In the genomic region with DNA sequence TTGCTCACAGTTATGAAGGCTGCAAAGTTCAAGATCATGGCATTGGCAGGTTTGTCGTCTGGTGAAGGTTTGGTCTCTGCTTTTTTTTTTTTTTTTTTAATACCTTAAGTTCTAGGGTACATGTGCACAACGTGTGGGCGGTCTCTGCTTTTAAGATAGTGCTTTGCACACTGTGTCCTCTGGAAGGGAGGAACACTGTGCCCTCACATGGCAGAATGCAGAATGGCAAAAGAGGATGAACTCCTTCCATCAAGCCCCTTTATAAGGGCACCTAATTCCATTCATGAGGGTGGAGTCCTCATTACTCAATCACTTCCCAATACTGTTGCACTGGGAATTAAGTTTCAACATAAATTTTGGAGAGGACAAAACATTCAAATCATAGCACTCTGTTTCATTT, we compare ENCODE assay signal across 22 cellular contexts.
A peak's percentile ranks its signal among the peaks of the same experiment; 100 is the strongest.
DNase-seq lines count a peak whose midpoint lies in the region; ATAC-seq and TF ChIP-seq lines count a peak whose summit lies in the region.
"Had no signal": no experiment of that assay in that cellular context is flagged by ENCODE, and none has a peak within 500 bp of the region (broad histone marks: within the 10 kb centered on the region; RNA-seq: fewer than 3 reads in every experiment).

No MANE protein-coding gene starts in this region.

- no peaks in the 10 kb centered on the region for H4K20me1 ChIP-seq in Karpas-422 (ENCODE audit: insufficient read depth, low read depth, low read length)

- H3K4me1 Mint-ChIP-seq in MCF 10A (ENCODE audit: insufficient read depth, unreplicated experiment) (no peaks in the 10 kb centered on the region), WTC11 (no peaks in the 10 kb centered on the region)
- H3K4me1 Mint-ChIP-seq: immature natural killer cell had no signal

- H3K4me3 ChIP-seq in breast epithelium: no peak overlapping the region
- no peak overlapping the region for H3K4me3 ChIP-seq in Karpas-422 (ENCODE audit: low read length)
- H3K4me3 ChIP-seq: lower lobe of right lung, pancreas, SJSA1 had no signal

- peaks cover 0 to 16% of the 10 kb centered on the region in 2 donors for H3K27me3 ChIP-seq in breast epithelium
- H3K27me3 ChIP-seq in Karpas-422 (ENCODE audit: low read length): no peaks in the 10 kb centered on the region
- H3K27me3 ChIP-seq: SJSA1 had no signal

- H3K4me3 Mint-ChIP-seq in MCF 10A (ENCODE audit: unreplicated experiment): no peak overlapping the region
- no peak overlapping the region for H3K4me3 Mint-ChIP-seq in WTC11
- H3K4me3 Mint-ChIP-seq: immature natural killer cell had no signal

- no peak overlapping the region for H2AFZ ChIP-seq in Karpas-422 (ENCODE audit: low read length)

- ATAC-seq in WTC11: peak; percentile 72; the same call in 1 of the 2 replicates
- ATAC-seq in HG03439 (IDR thresholded peaks at IDR 0.05; ENCODE audit: unreplicated experiment): no peak
- ATAC-seq in HG02852 (IDR thresholded peaks at IDR 0.05; ENCODE audit: unreplicated experiment): no peak
- no peak for ATAC-seq in HG03457 (IDR thresholded peaks at IDR 0.05; ENCODE audit: unreplicated experiment)
- ATAC-seq: lower lobe of right lung, pancreas had no signal

- TF ChIP-seq POLR2A in breast epithelium (IDR thresholded peaks at IDR 0.05): no peak

- H3K9me3 ChIP-seq in breast epithelium (no peaks in the 10 kb centered on the region), Karpas-422 (ENCODE audit: low read length) (no peaks in the 10 kb centered on the region)
- H3K9me3 ChIP-seq: lower lobe of right lung, pancreas, SJSA1 had no signal

- DNase-seq in MCF 10A (ENCODE audit: unreplicated experiment): peak; percentile 5
- DNase-seq in breast epithelium (ENCODE audit: low spot score in 2 of 2): no peak
- peak; percentile 64 for DNase-seq in Karpas-422
- DNase-seq in WTC11 (ENCODE audit: low spot score): peak; percentile 14
- no peak for DNase-seq in activated T-cell treated with anti-CD3 and anti-CD28 coated beads, Interleukin-2, amount 50 U/mL, for 48 hours
- DNase-seq: activated CD4-positive, alpha-beta T cell treated with anti-CD3 and anti-CD28 coated beads for 1 hour; activated CD8-positive, alpha-beta memory T cell treated with anti-CD3 and anti-CD28 coated beads, Interleukin-2, amount 50 U/mL, for 4 hours; activated gamma-delta T cell; COR-L47; effector memory CD4-positive, alpha-beta T cell; head of caudate nucleus; immature natural killer cell; lower lobe of right lung; NCI-H1436 treated with DMSO at 0.1 percent for 48 hours; NCI-H446; pancreas; stimulated activated CD4-positive, alpha-beta T cell treated with anti-CD3 and anti-CD28 coated beads, Interleukin-2, amount 100 ng/mL, for 24 hours; T-helper 9 cell had no signal

- H3K4me2 ChIP-seq in Karpas-422 (ENCODE audit: low read depth, low read length, poor library complexity, severe bottlenecking): no peak overlapping the region

- BruUV-seq in MCF 10A (replicated peaks; lab: Mats Ljungman, UMichigan): no TSS peak

- no peaks in the 10 kb centered on the region for H3K9me3 Mint-ChIP-seq in MCF 10A (ENCODE audit: unreplicated experiment)
- no peaks in the 10 kb centered on the region for H3K9me3 Mint-ChIP-seq in WTC11

- no peaks in the 10 kb centered on the region for H3K79me2 ChIP-seq in Karpas-422 (ENCODE audit: low read length)

- H3K4me1 ChIP-seq in breast epithelium (no peaks in the 10 kb centered on the region), Karpas-422 (ENCODE audit: low read length) (peaks cover 5% of the 10 kb centered on the region; the same call in 1 of the 2 replicates)
- H3K4me1 ChIP-seq: lower lobe of right lung, pancreas, SJSA1 had no signal

- intact Hi-C loops in MCF 10A (cut with micrococcal nuclease): no loop called here
- intact Hi-C loops in breast epithelium (cut with DNase I; ENCODE audit: low total_unique reads): no loop called here

- CTCF ChIA-PET in MCF 10A (lab: Yijun Ruan, JAX) (no interaction called here), WTC11 (lab: Charles Lee) (interaction anchor here (0.7 kb wide), 1 partner anchor 101 kb away, joined by 4 read pairs; the partner anchor contains the start of gene GLRA2)

- H3K27me3 Mint-ChIP-seq in MCF 10A (ENCODE audit: insufficient read depth, unreplicated experiment) (peaks cover 42% of the 10 kb centered on the region), WTC11 (ENCODE audit: low read depth) (no peaks in the 10 kb centered on the region)

- no peak for TF ChIP-seq CTCF in MCF 10A (IDR thresholded peaks at IDR 0.05; ENCODE audit: unreplicated experiment)
- no peak for TF ChIP-seq CTCF in breast epithelium (IDR thresholded peaks at IDR 0.05)
- TF ChIP-seq CTCF in WTC11 (IDR thresholded peaks at IDR 0.05): no peak

- POLR2A ChIA-PET in MCF 10A (lab: Yijun Ruan, JAX) (interaction anchor here (0.6 kb wide), 1 partner anchor 848 kb away, joined by 4 read pairs; no protein-coding TSS in a partner anchor), WTC11 (lab: Charles Lee) (no interaction called here)

- H3K9me2 ChIP-seq in Karpas-422 (replicated peaks; ENCODE audit: insufficient read depth, low read length): no peaks in the 10 kb centered on the region

- H3K36me3 Mint-ChIP-seq in MCF 10A (ENCODE audit: insufficient read depth, unreplicated experiment): no peaks in the 10 kb centered on the region
- H3K36me3 Mint-ChIP-seq in WTC11: no peaks in the 10 kb centered on the region
- H3K36me3 Mint-ChIP-seq: immature natural killer cell had no signal

- H3K36me3 ChIP-seq in breast epithelium: no peaks in the 10 kb centered on the region
- H3K36me3 ChIP-seq in Karpas-422 (ENCODE audit: insufficient read depth, low read length): no peaks in the 10 kb centered on the region
- H3K36me3 ChIP-seq: lower lobe of right lung, pancreas, SJSA1 had no signal

- no peak overlapping the region for H3K9ac ChIP-seq in Karpas-422 (ENCODE audit: low read length)

- no peak overlapping the region for H3K27ac ChIP-seq in breast epithelium
- H3K27ac ChIP-seq in Karpas-422 (ENCODE audit: low read length): no peak overlapping the region
- H3K27ac ChIP-seq: lower lobe of right lung, pancreas, SJSA1 had no signal

- H3K27ac Mint-ChIP-seq in MCF 10A (ENCODE audit: low read depth, unreplicated experiment): no peak overlapping the region
- no peak overlapping the region for H3K27ac Mint-ChIP-seq in WTC11
- H3K27ac Mint-ChIP-seq: immature natural killer cell had no signal

TF ChIP-seq in WTC11, 78 proteins besides CTCF, POLR2A, EP300 and RAD21:
- TF ChIP-seq FOXP1 (CRISPR knock-in tag; IDR thresholded peaks at IDR 0.05; ENCODE audit: borderline replicate concordance) (no peak), FOXK1 (CRISPR knock-in tag; IDR thresholded peaks at IDR 0.05) (no peak), AFF4 (CRISPR knock-in tag; IDR thresholded peaks at IDR 0.05; ENCODE audit: borderline replicate concordance) (no peak)
- TF ChIP-seq, protein P1, sequence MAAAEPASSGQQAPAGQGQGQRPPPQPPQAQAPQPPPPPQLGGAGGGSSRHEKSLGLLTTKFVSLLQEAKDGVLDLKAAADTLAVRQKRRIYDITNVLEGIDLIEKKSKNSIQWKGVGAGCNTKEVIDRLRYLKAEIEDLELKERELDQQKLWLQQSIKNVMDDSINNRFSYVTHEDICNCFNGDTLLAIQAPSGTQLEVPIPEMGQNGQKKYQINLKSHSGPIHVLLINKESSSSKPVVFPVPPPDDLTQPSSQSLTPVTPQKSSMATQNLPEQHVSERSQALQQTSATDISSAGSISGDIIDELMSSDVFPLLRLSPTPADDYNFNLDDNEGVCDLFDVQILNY (CRISPR knock-in tag; IDR thresholded peaks at IDR 0.05): no peak

Comparison
In these comparisons a context has a peak if more than half of its experiments do, and no peak if none do; other contexts are left out.
1. DNase-seq: peak in MCF 10A (single experiment), Karpas-422 (single experiment) and WTC11 (single experiment); none in breast epithelium (0 of 2) and activated T-cell treated with anti-CD3 and anti-CD28 coated beads, Interleukin-2, amount 50 U/mL, for 48 hours (0 of 2).